8 cellular contexts compared by ENCODE assay signal in the genomic region with DNA sequence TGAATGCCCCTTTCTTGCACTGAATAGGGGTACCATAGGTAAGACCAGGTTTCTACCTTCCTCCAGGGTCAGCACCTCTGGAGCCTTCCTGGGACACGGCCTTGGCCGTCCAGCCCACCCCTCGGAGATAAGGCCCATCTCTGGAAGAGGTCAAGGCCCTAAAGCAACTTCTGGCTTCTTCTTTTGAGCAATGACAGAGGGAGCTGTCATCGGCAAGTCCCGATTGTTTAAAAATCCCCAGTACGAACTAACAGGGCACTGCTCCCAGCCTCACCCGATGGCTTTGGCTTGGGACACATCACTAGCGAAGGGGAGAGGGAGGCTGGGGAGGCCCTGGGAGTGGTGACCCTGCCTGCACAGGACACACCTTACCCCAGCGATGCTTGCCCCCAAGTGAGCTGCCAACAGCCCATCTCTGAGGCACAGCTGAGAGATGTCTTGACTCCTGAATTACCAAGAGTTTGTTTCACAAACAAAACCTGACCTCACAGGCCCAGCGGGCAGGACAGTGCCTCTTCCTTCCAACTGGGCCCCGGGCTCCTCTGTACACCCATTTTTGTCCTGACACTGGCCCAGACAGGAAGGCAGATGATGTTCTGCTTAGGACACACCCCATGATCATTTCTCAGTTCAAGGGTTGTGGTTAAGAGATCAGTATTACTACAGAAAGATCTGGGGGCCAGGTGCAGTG. TPM values are rescaled to one million over a fixed set of nuclear protein-coding genes. Genes with fewer than 3 reads are reported as not detected.
DNase-seq lines count a peak whose midpoint lies in the region; FAIRE-seq and TF ChIP-seq lines count a peak whose summit lies in the region.

No MANE protein-coding gene starts in this region.

- H3K36me3 Mint-ChIP-seq in T-helper 2 cell treated with Interferon-gamma antibody and Interleukin-4, amounts not matched to agents 5 μg/mL and 100 μg/mL, for 36 hours (ENCODE audit: low read depth) = peaks cover 33% of the 10 kb centered on the region
- peaks cover 3% of the 10 kb centered on the region for H3K36me3 Mint-ChIP-seq in type B pancreatic cell

- H3K4me3 Mint-ChIP-seq in T-helper 2 cell treated with Interferon-gamma antibody and Interleukin-4, amounts not matched to agents 5 μg/mL and 100 μg/mL, for 36 hours = peak overlapping the region; percentile 80
- H3K4me3 Mint-ChIP-seq in type B pancreatic cell = no peak overlapping the region

- H3K4me1 Mint-ChIP-seq in T-helper 2 cell treated with Interferon-gamma antibody and Interleukin-4, amounts not matched to agents 5 μg/mL and 100 μg/mL, for 36 hours (ENCODE audit: low read depth) = peaks cover 44% of the 10 kb centered on the region
- H3K4me1 Mint-ChIP-seq in type B pancreatic cell (ENCODE audit: unreplicated experiment) = peaks cover 11% of the 10 kb centered on the region

- FAIRE-seq in kidney (lab: Jason Lieb, UNC) = no peak

- no peak overlapping the region for H3K9ac ChIP-seq in kidney (ENCODE audit: low read length in 2 of 2)

- H3K27ac Mint-ChIP-seq in T-helper 2 cell treated with Interferon-gamma antibody and Interleukin-4, amounts not matched to agents 5 μg/mL and 100 μg/mL, for 36 hours = peak overlapping the region; percentile 89
- peak overlapping the region; percentile 73 for H3K27ac Mint-ChIP-seq in type B pancreatic cell

- no peaks in the 10 kb centered on the region for H3K9me3 Mint-ChIP-seq in T-helper 2 cell treated with Interferon-gamma antibody and Interleukin-4, amounts not matched to agents 5 μg/mL and 100 μg/mL, for 36 hours
- H3K9me3 Mint-ChIP-seq in type B pancreatic cell = no peaks in the 10 kb centered on the region

- H3K9me3 ChIP-seq in kidney (ENCODE audit: control insufficient read depth in 1 of 2, low read length in 2 of 2) = no peaks in the 10 kb centered on the region

- H3K4me3 ChIP-seq in kidney (ENCODE audit: low read length in 2 of 2) = no peak overlapping the region

- intact Hi-C loops in kidney (cut with DNase I) = loop anchor here (10.0 kb wide), 1 partner anchor 58 kb away; no protein-coding TSS in a partner anchor

- H3K27ac ChIP-seq in kidney (ENCODE audit: low read depth in 2 of 2, low read length in 2 of 2) = peak overlapping the region; percentile 2 to 20

- peaks cover 40 to 42% of the 10 kb centered on the region in 2 donors for H3K4me1 ChIP-seq in kidney (ENCODE audit: control insufficient read depth in 1 of 2, insufficient read depth in 1 of 2, low read depth in 1 of 2, low read length in 2 of 2)

- no peaks in the 10 kb centered on the region for H3K27me3 Mint-ChIP-seq in T-helper 2 cell treated with Interferon-gamma antibody and Interleukin-4, amounts not matched to agents 5 μg/mL and 100 μg/mL, for 36 hours (ENCODE audit: low read depth)
- no peaks in the 10 kb centered on the region for H3K27me3 Mint-ChIP-seq in type B pancreatic cell

- H3K36me3 ChIP-seq in kidney (ENCODE audit: control insufficient read depth in 1 of 2, insufficient read depth in 2 of 2, low read length in 2 of 2) = peaks cover 0 to 3% of the 10 kb centered on the region in 2 donors

- peak; percentile 32 for DNase-seq in activated T-cell treated with anti-CD3 and anti-CD28 coated beads, Interleukin-2, amount 50 U/mL, for 1 hour
- DNase-seq in activated T-cell treated with anti-CD3 and anti-CD28 coated beads for 4 hours = no peak
- no peak for DNase-seq in T-helper 2 cell treated with Interferon-gamma antibody and Interleukin-4, amounts not matched to agents 5 μg/mL and 100 μg/mL, for 36 hours (ENCODE audit: low spot score)
- DNase-seq in kidney = no peak
- DNase-seq in type B pancreatic cell (ENCODE audit: extremely low spot score, unreplicated experiment) = no peak
- DNase-seq in NCI-H1092 (lab: John Stamatoyannopoulos, UW) = no peak
- DNase-seq in NCI-H2171 treated with DMSO at 0.1 percent for 48 hours (lab: John Stamatoyannopoulos, UW) = no peak
- no peak for DNase-seq in NCI-H446 (lab: John Stamatoyannopoulos, UW)

- TF ChIP-seq CTCF in kidney (IDR thresholded peaks at IDR 0.05; ENCODE audit: borderline replicate concordance, extremely low read depth, insufficient read depth) (no peak), type B pancreatic cell (conservative IDR thresholded peaks at IDR 0.05) (no peak)

RNA-seq across cellular contexts. Expression of a gene that starts 4.8 kb away (rescaled TPM):
- total RNA-seq in kidney = 165 TPM
- 149 TPM for polyA plus RNA-seq in kidney (ENCODE audit: insufficient read depth, low read depth, low replicate concordance)
- 64.1 and 179 TPM in 2 replicates for total RNA-seq in type B pancreatic cell (ENCODE audit: low replicate concordance)

RNA-seq across cellular contexts. Expression of a gene that starts 13.7 kb away (rescaled TPM):
- total RNA-seq in kidney = 12.7 TPM
- polyA plus RNA-seq in kidney (ENCODE audit: insufficient read depth, low read depth, low replicate concordance) = 9.3 TPM
- total RNA-seq in type B pancreatic cell (ENCODE audit: low replicate concordance) = 34.4 and 41.2 TPM in 2 replicates

RNA-seq across cellular contexts. Expression of a gene that starts 14.0 kb away (rescaled TPM):
- total RNA-seq in kidney (63.9 TPM), type B pancreatic cell (ENCODE audit: low replicate concordance) (26.4 and 30.5 TPM in 2 replicates)
- 118 TPM for polyA plus RNA-seq in kidney (ENCODE audit: insufficient read depth, low read depth, low replicate concordance)

RNA-seq across cellular contexts. Expression of a gene that starts 27.0 kb away (rescaled TPM):
- not detected for total RNA-seq in kidney
- not detected for polyA plus RNA-seq in kidney (ENCODE audit: insufficient read depth, low read depth, low replicate concordance)
- total RNA-seq in type B pancreatic cell (ENCODE audit: low replicate concordance) = not detected in 2 replicates

RNA-seq across cellular contexts. Expression of a gene that starts 40.9 kb away (rescaled TPM):
- total RNA-seq in kidney (1.7 TPM), type B pancreatic cell (ENCODE audit: low replicate concordance) (20.0 and 63.3 TPM in 2 replicates)
- 0.26 TPM for polyA plus RNA-seq in kidney (ENCODE audit: insufficient read depth, low read depth, low replicate concordance)
